9 cellular contexts compared by ENCODE assay signal in the genomic region with DNA sequence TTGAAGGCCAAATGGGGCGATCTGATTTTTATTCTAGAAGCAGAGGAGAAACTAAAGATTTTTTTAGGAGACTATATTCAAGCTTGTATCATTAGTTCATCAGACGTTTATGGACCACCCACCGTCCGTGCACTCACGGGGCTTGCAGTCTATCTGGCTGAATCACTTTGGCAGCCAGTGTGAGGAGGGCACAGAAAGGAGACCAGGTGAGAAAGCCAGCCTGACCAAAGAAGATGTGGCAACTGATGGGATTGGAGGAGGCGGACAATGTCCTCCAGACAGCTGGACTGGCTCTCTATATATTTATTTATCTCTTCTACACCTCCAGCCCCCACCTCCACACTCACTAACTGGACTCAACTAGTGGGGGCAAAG. TPM values are rescaled to one million over a fixed set of nuclear protein-coding genes. Genes with fewer than 3 reads are reported as not detected.
DNase-seq lines count a peak whose midpoint lies in the region; ATAC-seq, FAIRE-seq and TF ChIP-seq lines count a peak whose summit lies in the region.
"Had no signal": no experiment of that assay in that cellular context is flagged by ENCODE, and none has a peak within 500 bp of the region (broad histone marks: within the 10 kb centered on the region; RNA-seq: fewer than 3 reads in every experiment).

No MANE protein-coding gene starts in this region.

- FAIRE-seq in small intestine (lab: Jason Lieb, UNC), result no peak

- H2AFZ ChIP-seq in GM23338, result peak overlapping the region; percentile 76; the same call in 1 of the 2 replicates

- no peaks in the 10 kb centered on the region for H3K9me3 ChIP-seq in small intestine (ENCODE audit: control insufficient read depth, low read depth)

- H4K20me1 ChIP-seq in GM23338 (replicated peaks; ENCODE audit: insufficient read depth), result peaks cover 3% of the 10 kb centered on the region; the same call in 1 of the 2 replicates

- no peaks in the 10 kb centered on the region for H3K9me3 Mint-ChIP-seq in GM23338
- H3K9me3 Mint-ChIP-seq in T-cell, result no peaks in the 10 kb centered on the region
- H3K9me3 Mint-ChIP-seq in glutamatergic neuron (ENCODE audit: unreplicated experiment), result peaks cover 4% of the 10 kb centered on the region

- CTCF ChIA-PET in T-cell (lab: Charles Lee), result interaction anchor here in 1 of 2 donors (0.7 to 0.9 kb wide), 2 partner anchors 10 to 46 kb away, joined by 3 read pairs; partner anchors contain the start of gene CDC20

- DNase-seq in GM23338 (ENCODE audit: low spot score), result no peak
- DNase-seq in T-cell, result no peak
- DNase-seq in glutamatergic neuron, result no peak
- DNase-seq in small intestine, result no peak
- no peak for DNase-seq in NCI-H1105 treated with DMSO at 0.1 percent for 48 hours (lab: John Stamatoyannopoulos, UW)
- no peak for DNase-seq in left colon

- H3K27ac Mint-ChIP-seq in GM23338 (peak overlapping the region; percentile 92), T-cell (peak overlapping the region; percentile 96 to 98), glutamatergic neuron (ENCODE audit: unreplicated experiment) (peak overlapping the region; percentile 82)

- POLR2A ChIA-PET in T-cell (lab: Charles Lee), result interaction anchor here in 1 of 2 donors (0.6 kb wide), 2 partner anchors 23 to 549 kb away, joined by 3 to 5 read pairs; no protein-coding TSS in a partner anchor

- peak overlapping the region; percentile 90 for H3K4me3 ChIP-seq in GM23338
- peak overlapping the region; percentile 56 to 58 for H3K4me3 ChIP-seq in small intestine (ENCODE audit: low read depth in 1 of 2, low read length in 2 of 2)

- H3K27me3 Mint-ChIP-seq in GM23338 (ENCODE audit: insufficient read depth, low read depth, poor library complexity) (peaks cover 6% of the 10 kb centered on the region), T-cell (no peaks in the 10 kb centered on the region), glutamatergic neuron (ENCODE audit: unreplicated experiment) (peaks cover 5% of the 10 kb centered on the region)

- peak overlapping the region; percentile 94 for H3K4me2 ChIP-seq in GM23338

- H3K27ac ChIP-seq in GM23338 (ENCODE audit: low read depth) (peak overlapping the region; percentile 94), small intestine (ENCODE audit: low read depth in 1 of 2, low read length in 1 of 2) (peak overlapping the region; percentile 96 to 97)

- TF ChIP-seq CTCF in GM23338 (conservative IDR thresholded peaks at IDR 0.05; ENCODE audit: low read depth in 2 of 2) (no peak), glutamatergic neuron (IDR thresholded peaks at IDR 0.05; ENCODE audit: partially characterized antibody, unreplicated experiment) (no peak)

- H3K4me3 Mint-ChIP-seq in GM23338, result peak overlapping the region; percentile 79
- peak overlapping the region; percentile 83 to 97 (median 94) for H3K4me3 Mint-ChIP-seq in T-cell
- peak overlapping the region; percentile 89 for H3K4me3 Mint-ChIP-seq in glutamatergic neuron (ENCODE audit: unreplicated experiment)

- peaks cover 21% of the 10 kb centered on the region for H3K4me1 Mint-ChIP-seq in GM23338
- H3K4me1 Mint-ChIP-seq in T-cell, result peaks cover 42 to 48% (median 44%) of the 10 kb centered on the region in 3 donors
- H3K4me1 Mint-ChIP-seq in glutamatergic neuron (ENCODE audit: low read depth, unreplicated experiment), result peaks cover 5% of the 10 kb centered on the region

- intact Hi-C loops in left colon (cut with DNase I, micrococcal nuclease), result no loop called here

- H3K9me2 ChIP-seq in GM23338 (ENCODE audit: insufficient read depth), result no peaks in the 10 kb centered on the region

- peaks cover 12% of the 10 kb centered on the region for H3K36me3 Mint-ChIP-seq in GM23338 (ENCODE audit: low read depth)
- peaks cover 17% of the 10 kb centered on the region for H3K36me3 Mint-ChIP-seq in T-cell
- H3K36me3 Mint-ChIP-seq in glutamatergic neuron (ENCODE audit: unreplicated experiment), result peaks cover 6% of the 10 kb centered on the region

- H3K36me3 ChIP-seq in GM23338 (ENCODE audit: insufficient read depth), result 0 out of 2 replicates have a peak, but pooled peaks cover 3% of the 10 kb centered on the region
- peaks cover 2 to 6% of the 10 kb centered on the region in 2 donors for H3K36me3 ChIP-seq in small intestine (ENCODE audit: control insufficient read depth in 2 of 2, insufficient read depth in 2 of 2, low read length in 2 of 2)

- peaks cover 12% of the 10 kb centered on the region for H3F3A ChIP-seq in GM23338 (replicated peaks; ENCODE audit: low read depth)

- peaks cover 19% of the 10 kb centered on the region for H3K4me1 ChIP-seq in GM23338 (ENCODE audit: insufficient read depth)
- peaks cover 0 to 10% of the 10 kb centered on the region in 2 donors for H3K4me1 ChIP-seq in small intestine (ENCODE audit: control insufficient read depth in 2 of 2, insufficient read depth in 1 of 2, low read depth in 1 of 2, low read length in 1 of 2)

- H3K27me3 ChIP-seq in GM23338 (ENCODE audit: insufficient read depth) (no peaks in the 10 kb centered on the region), small intestine (ENCODE audit: control insufficient read depth in 2 of 2, insufficient read depth in 2 of 2, low read length in 2 of 2) (no peaks in the 10 kb centered on the region)

- WGBS in small intestine, 3 donors, result 16 to 20% (median 19%) methylated on average over 6 of the region's 6 CpGs

- peaks cover 7% of the 10 kb centered on the region for H3K79me2 ChIP-seq in GM23338 (replicated peaks; ENCODE audit: insufficient read depth)

- ATAC-seq in GM23338, result no peak
- ATAC-seq in T-cell (replicated peaks in 1 of 4), result no peak
- ATAC-seq in GM18511 (IDR thresholded peaks at IDR 0.05; ENCODE audit: unreplicated experiment), result no peak
- ATAC-seq in GM19467 (IDR thresholded peaks at IDR 0.05; ENCODE audit: unreplicated experiment), result no peak
- no peak for ATAC-seq in left colon

TF ChIP-seq in GM23338, 12 proteins besides CTCF, POLR2A, EP300 and RAD21:
- TF ChIP-seq ETS1 (IDR thresholded peaks at IDR 0.05) (no peak), EZH2 (IDR thresholded peaks at IDR 0.05; ENCODE audit: low read depth, unreplicated experiment) (no peak), CREB1 (CRISPR knock-in tag; IDR thresholded peaks at IDR 0.05; ENCODE audit: low read depth) (no peak)

RNA-seq across cellular contexts. Expression of gene ELOVL1, which starts 0.8 kb away (rescaled TPM):
- total RNA-seq in GM23338 (2014; rRNA removed; shearing (Covaris generic)), result 15.7 and 16.7 TPM in 2 replicates
- polyA plus RNA-seq in GM23338 (2016; fragmentation: Nextera tagmentation; extraction: Ambion mirVana) (23.0 and 23.3 TPM in 2 replicates), small intestine (100 to 1,000 TPM in 1 of 3 donors, 10 to 100 TPM in 2; 60.6 to 105 (median 64.6) TPM)
- total RNA-seq in T-cell (10 to 100 TPM; 32.3 to 49.2 (median 45.1) TPM), glutamatergic neuron (ENCODE audit: unreplicated experiment) (18.7 TPM), left colon (100 to 1,000 TPM; 135 to 152 TPM)

RNA-seq across cellular contexts. Expression of gene CDC20, which starts 9.9 kb away (rescaled TPM):
- total RNA-seq in GM23338 (2014; rRNA removed; shearing (Covaris generic)), result 244 and 252 TPM in 2 replicates
- polyA plus RNA-seq in GM23338 (2016; fragmentation: Nextera tagmentation; extraction: Ambion mirVana) (207 and 226 TPM in 2 replicates), small intestine (10 to 100 TPM in 1 of 3 donors, 1 to 10 TPM in 2; 3.8 to 62.2 (median 6.3) TPM)
- total RNA-seq in T-cell (1 to 10 TPM in 4 of 5 donors, under 1 TPM in 1; 0.88 to 2.8 (median 1.9) TPM), glutamatergic neuron (ENCODE audit: unreplicated experiment) (22.5 TPM), left colon (10 to 100 TPM; 10.5 to 24.3 TPM)

RNA-seq across cellular contexts. Expression of gene MED8, which starts 21.0 kb away (rescaled TPM):
- 16.6 and 17.6 TPM in 2 replicates for total RNA-seq in GM23338 (2014; rRNA removed; shearing (Covaris generic))
- polyA plus RNA-seq in GM23338 (2016; fragmentation: Nextera tagmentation; extraction: Ambion mirVana), result 23.6 and 25.7 TPM in 2 replicates
- 10 to 100 TPM; 11.4 to 32.9 (median 29.5) TPM for total RNA-seq in T-cell
- 39.1 TPM for total RNA-seq in glutamatergic neuron (ENCODE audit: unreplicated experiment)
- polyA plus RNA-seq in small intestine, result 10 to 100 TPM; 36.6 to 40.3 (median 38.9) TPM
- 10 to 100 TPM; 39.1 to 39.5 TPM for total RNA-seq in left colon

RNA-seq across cellular contexts. Expression of gene SZT2, which starts 21.1 kb away (rescaled TPM):
- 11.8 and 16.1 TPM in 2 replicates for total RNA-seq in GM23338 (2014; rRNA removed; shearing (Covaris generic))
- 3.8 and 4.1 TPM in 2 replicates for polyA plus RNA-seq in GM23338 (2016; fragmentation: Nextera tagmentation; extraction: Ambion mirVana)
- total RNA-seq in T-cell, result 100 to 1,000 TPM; 106 to 137 (median 130) TPM
- total RNA-seq in glutamatergic neuron (ENCODE audit: unreplicated experiment), result 85.3 TPM
- polyA plus RNA-seq in small intestine, result 10 to 100 TPM in 2 of 3 donors, 1 to 10 TPM in 1; 8.9 to 21.5 (median 16.5) TPM
- total RNA-seq in left colon, result 10 to 100 TPM; 49.5 to 73.2 TPM

RNA-seq across cellular contexts. Expression of gene MPL, which starts 31.0 kb away (rescaled TPM):
- not detected in 2 replicates for total RNA-seq in GM23338 (2014; rRNA removed; shearing (Covaris generic))
- polyA plus RNA-seq in GM23338 (2016; fragmentation: Nextera tagmentation; extraction: Ambion mirVana) (0.54 TPM in 1 of 2 replicates, not detected in the other), small intestine (not detected)
- total RNA-seq in T-cell (under 1 TPM in 3 of 5 donors, not detected in 2; 0.26 to 0.63 (median 0.61) TPM), glutamatergic neuron (ENCODE audit: unreplicated experiment) (not detected), left colon (under 1 TPM in 1 of 2 donors, not detected in 1; 0.56 TPM)
- total RNA-seq: T-helper 2 cell treated with Interferon-gamma antibody and Interleukin-4, amounts not matched to agents 100 ng/mL and 5 ng/mL, for 36 hours had no signal
